8 cellular contexts compared by ENCODE assay signal in the genomic region with DNA sequence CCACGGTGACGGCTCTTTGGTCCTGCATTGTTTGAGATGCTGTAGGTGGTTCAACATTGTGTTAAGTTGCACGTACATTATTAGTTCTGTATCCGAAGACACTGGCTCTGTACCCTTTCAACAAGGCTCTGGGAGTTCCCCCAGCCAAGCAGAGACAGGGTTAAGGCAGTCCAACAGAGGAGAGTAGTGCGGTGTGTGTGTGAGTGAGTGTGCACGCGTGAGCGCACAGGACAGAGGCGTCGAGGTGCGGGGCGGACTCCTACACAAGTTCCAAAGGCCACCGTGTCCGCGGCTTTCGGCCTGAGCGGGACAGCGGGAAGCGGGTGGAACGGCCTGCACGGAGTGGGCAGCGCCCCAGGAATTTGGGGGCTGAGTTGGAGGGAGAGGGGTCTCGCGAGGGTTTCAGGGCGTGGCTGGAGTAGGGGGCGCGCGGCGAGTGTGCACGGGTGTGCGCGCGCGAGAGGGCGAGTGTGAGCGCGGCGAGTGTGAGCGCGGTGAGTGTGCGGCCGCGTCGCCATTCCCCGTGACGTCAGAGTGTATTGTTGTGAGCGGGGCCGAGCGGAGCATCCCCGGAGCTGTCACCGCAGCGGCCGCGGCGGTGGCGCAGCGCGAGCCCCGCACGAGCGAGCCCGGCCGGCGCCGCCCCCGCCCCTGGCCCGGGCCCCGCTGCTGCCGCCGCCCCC. TPM values are rescaled to one million over a fixed set of nuclear protein-coding genes. Genes with fewer than 3 reads are reported as not detected.
DNase-seq lines count a peak whose midpoint lies in the region; ATAC-seq and TF ChIP-seq lines count a peak whose summit lies in the region.

TSS of gene ASXL3 (plus strand) at position 532 of the 683 bp plus-strand sequence. CDS start 413 bp downstream, outside the sequence.

- peaks cover 24% of the 10 kb centered on the region for H3K27me3 Mint-ChIP-seq in activated B cell treated with CpG ODN at 0.5 μM for 24 hours
- H3K27me3 Mint-ChIP-seq in osteocyte (ENCODE audit: unreplicated experiment): peaks cover 5% of the 10 kb centered on the region

- ATAC-seq in activated B cell treated with CpG ODN at 0.5 μM for 24 hours (ENCODE audit: low read depth) (peak; percentile 25), Right ventricle myocardium superior (ENCODE audit: poor library complexity) (peak; percentile 82), GM21526 (IDR thresholded peaks at IDR 0.05; ENCODE audit: low FRiP score, unreplicated experiment) (no peak), HG03025 (IDR thresholded peaks at IDR 0.05; ENCODE audit: low FRiP score, unreplicated experiment) (no peak)

- no peaks in the 10 kb centered on the region for H3K36me3 Mint-ChIP-seq in activated B cell treated with CpG ODN at 0.5 μM for 24 hours (ENCODE audit: low read depth)
- H3K36me3 Mint-ChIP-seq in osteocyte (ENCODE audit: unreplicated experiment): no peaks in the 10 kb centered on the region

- no peak within 1 kb of the TSS for H3K27ac Mint-ChIP-seq in activated B cell treated with CpG ODN at 0.5 μM for 24 hours
- peak within 1 kb of the TSS; percentile 97 for H3K27ac Mint-ChIP-seq in osteocyte (ENCODE audit: unreplicated experiment)

- CTCF ChIA-PET in activated B cell treated with CpG ODN at 0.5 μM for 24 hours (lab: Charles Lee): no interaction called here

- in situ Hi-C loops in G401 (cut with HindIII; ENCODE audit: low sequenced_read_pairs) (no loop called here), KBM-7 (cut with MboI; ENCODE audit: low pct_unique_long_range_greater_than_20kb, low sequenced_read_pairs) (no loop called here)

- DNase-seq in G401 (ENCODE audit: low spot score) (peak; percentile 12), KBM-7 (peak; percentile 14), activated B cell treated with CpG ODN at 0.5 μM for 24 hours (no peak), Right ventricle myocardium superior (peak; percentile 65), osteocyte (ENCODE audit: extremely low spot score, unreplicated experiment) (peak; percentile 86), inferior parietal cortex (ENCODE audit: extremely low spot score) (no peak)

- H3K4me1 Mint-ChIP-seq in activated B cell treated with CpG ODN at 0.5 μM for 24 hours (peaks cover 6% of the 10 kb centered on the region), osteocyte (ENCODE audit: unreplicated experiment) (peaks cover 16% of the 10 kb centered on the region)

- POLR2A ChIA-PET in activated B cell treated with CpG ODN at 0.5 μM for 24 hours (lab: Charles Lee): no interaction called here

- H3K4me3 Mint-ChIP-seq in activated B cell treated with CpG ODN at 0.5 μM for 24 hours (peak within 1 kb of the TSS; percentile 77), osteocyte (ENCODE audit: unreplicated experiment) (peak within 1 kb of the TSS; percentile 92)

- intact Hi-C loops in activated B cell treated with CpG ODN at 0.5 μM for 24 hours (cut with micrococcal nuclease): no loop called here
- intact Hi-C loops in Right ventricle myocardium superior (cut with DNase I): no loop called here

- TF ChIP-seq CTCF in activated B cell treated with CpG ODN at 0.5 μM for 24 hours (IDR thresholded peaks at IDR 0.05): no peak
- no peak for TF ChIP-seq CTCF in osteocyte (IDR thresholded peaks at IDR 0.05)

- H3K9me3 Mint-ChIP-seq in activated B cell treated with CpG ODN at 0.5 μM for 24 hours: no peaks in the 10 kb centered on the region
- H3K9me3 Mint-ChIP-seq in osteocyte (ENCODE audit: unreplicated experiment): no peaks in the 10 kb centered on the region

RNA-seq across cellular contexts. Expression of gene ASXL3, which starts in this region (rescaled TPM):
- not detected in 2 replicates for total RNA-seq in G401 (2014; rRNA removed; shearing (Covaris generic))
- not detected in 2 replicates for total RNA-seq in activated B cell treated with CpG ODN at 0.5 μM for 24 hours
- 3.6 TPM for total RNA-seq in Right ventricle myocardium superior
- total RNA-seq in osteocyte: 7.2 and 10.1 TPM in 2 replicates

Comparison
In these comparisons a context has a peak if more than half of its experiments do, and no peak if none do; other contexts are left out.
1. Peak in DNase-seq in G401; RNA of the gene not detected or under 1 TPM.
2. Peak in ATAC-seq in activated B cell treated with CpG ODN at 0.5 μM for 24 hours; RNA of the gene not detected or under 1 TPM.
3. DNase-seq: peak in KBM-7 (single experiment), Right ventricle myocardium superior (single experiment) and osteocyte (single experiment); none in activated B cell treated with CpG ODN at 0.5 μM for 24 hours (single experiment) and inferior parietal cortex (single experiment).